In genomic region chr13:77290342-77290741, GRCh38 we compare ENCODE assay signal across 15 cellular contexts. TPM values are rescaled to one million over a fixed set of nuclear protein-coding genes. Genes with fewer than 3 reads are reported as not detected.
A peak's percentile ranks its signal among the peaks of the same experiment; 100 is the strongest.
DNase-seq lines count a peak whose midpoint lies in the region; ATAC-seq, FAIRE-seq and TF ChIP-seq lines count a peak whose summit lies in the region.
"Had no signal": no experiment of that assay in that cellular context is flagged by ENCODE, and none has a peak within 500 bp of the region (broad histone marks: within the 10 kb centered on the region; RNA-seq: fewer than 3 reads in every experiment).

No MANE protein-coding gene starts in this region.

- peak overlapping the region; percentile 61 for H3K4me3 Mint-ChIP-seq in natural killer cell treated with Interleukin-12 subunit alpha and Interleukin-12 subunit beta and Interleukin-15 and Interleukin-18, amount 100 ng/mL, for 72 hours
- no peak overlapping the region for H3K4me3 Mint-ChIP-seq in natural killer cell
- H3K4me3 Mint-ChIP-seq in T-helper 17 cell: no peak overlapping the region
- H3K4me3 Mint-ChIP-seq: CD8-positive, alpha-beta memory T cell had no signal

- TF ChIP-seq CTCF in natural killer cell (IDR thresholded peaks at IDR 0.05) (no peak), K562 (IDR thresholded peaks at IDR 0.05 in 2 of 3, conservative IDR thresholded peaks at IDR 0.05 in 1 of 3; ENCODE audit: insufficient read depth in 2 of 3, low read depth in 1 of 3, low read length in 3 of 3) (no peak), brain microvascular endothelial cell (IDR thresholded peaks at IDR 0.05; ENCODE audit: low read depth, low read length, missing control alignments) (no peak)

- no peak for TF ChIP-seq EP300 in K562 (IDR thresholded peaks at IDR 0.05; ENCODE audit: low read length)

- H3K27ac ChIP-seq in K562 (ENCODE audit: extremely low read depth, low read depth, low read length) (no peak overlapping the region), brain microvascular endothelial cell (no peak overlapping the region)

- H3K36me3 ChIP-seq in K562 (ENCODE audit: control insufficient read depth, insufficient read depth, low read length) (peaks cover 24% of the 10 kb centered on the region; the same call in 2 of the 3 replicates), brain microvascular endothelial cell (replicated peaks) (no peaks in the 10 kb centered on the region)

- no TSS peak for BruUV-seq in K562 (replicated peaks; lab: Mats Ljungman, UMichigan)

- WGBS in K562 (ENCODE audit: insufficient coverage, low coverage, missing lambda C conversion rate): 100% methylated on average over 2 of the region's 2 CpGs

- no peak for FAIRE-seq in K562 (lab: Jason Lieb, UNC)
- FAIRE-seq: RCC 7860 had no signal

- peak overlapping the region; percentile 37 to 63 for H3K27ac Mint-ChIP-seq in natural killer cell treated with Interleukin-12 subunit alpha and Interleukin-12 subunit beta and Interleukin-15 and Interleukin-18, amount 100 ng/mL, for 72 hours
- H3K27ac Mint-ChIP-seq in natural killer cell (no peak overlapping the region), T-helper 17 cell (peak overlapping the region; percentile 49)

- no peaks in the 10 kb centered on the region for H3K27me3 ChIP-seq in K562 (ENCODE audit: control insufficient read depth in 2 of 2, insufficient read depth in 2 of 2, low read length in 2 of 2)
- H3K27me3 ChIP-seq in brain microvascular endothelial cell (replicated peaks): no peaks in the 10 kb centered on the region

- in situ Hi-C loops in K562 (cut with MboI) (no loop called here), brain microvascular endothelial cell (cut with HindIII; ENCODE audit: low pct_ligation_motif_present, low sequenced_read_pairs) (no loop called here)

- H3K79me2 ChIP-seq in K562 (ENCODE audit: control insufficient read depth, insufficient read depth, low read length): no peaks in the 10 kb centered on the region

- H3K9me3 ChIP-seq in T-helper 17 cell (ENCODE audit: control insufficient read depth, low read length, poor library complexity, severe bottlenecking) (no peaks in the 10 kb centered on the region), K562 (replicated peaks; ENCODE audit: control insufficient read depth, insufficient read depth, low read depth, low read length) (no peaks in the 10 kb centered on the region)
- H3K9me3 ChIP-seq: HAP-1 had no signal

- peaks cover 29 to 35% of the 10 kb centered on the region in 2 donors for H3K4me1 Mint-ChIP-seq in natural killer cell treated with Interleukin-12 subunit alpha and Interleukin-12 subunit beta and Interleukin-15 and Interleukin-18, amount 100 ng/mL, for 72 hours (ENCODE audit: low read depth in 2 of 2)
- H3K4me1 Mint-ChIP-seq in natural killer cell (peaks cover 26 to 35% of the 10 kb centered on the region in 2 donors), T-helper 17 cell (peaks cover 27% of the 10 kb centered on the region)

- H3K9ac ChIP-seq in K562 (ENCODE audit: insufficient read depth in 1 of 2, low read depth in 2 of 2, low read length in 2 of 2): no peak overlapping the region

- no peaks in the 10 kb centered on the region for H3K4me1 ChIP-seq in K562 (replicated peaks in 1 of 2; ENCODE audit: control insufficient read depth in 2 of 2, insufficient read depth in 2 of 2, low read length in 2 of 2)

- H3K9me3 Mint-ChIP-seq in natural killer cell treated with Interleukin-12 subunit alpha and Interleukin-12 subunit beta and Interleukin-15 and Interleukin-18, amount 100 ng/mL, for 72 hours: no peaks in the 10 kb centered on the region
- no peaks in the 10 kb centered on the region for H3K9me3 Mint-ChIP-seq in natural killer cell
- H3K9me3 Mint-ChIP-seq: CD8-positive, alpha-beta memory T cell had no signal

- no peak overlapping the region for H3K4me2 ChIP-seq in K562 (ENCODE audit: insufficient read depth, low read length)

- no peak for DNase-seq in natural killer cell treated with Interleukin-12 subunit alpha and Interleukin-12 subunit beta and Interleukin-15 and Interleukin-18, amount 100 ng/mL, for 72 hours (ENCODE audit: low spot score)
- DNase-seq in natural killer cell: no peak
- no peak for DNase-seq in T-helper 17 cell
- no peak for DNase-seq in K562 (ENCODE audit: extremely low read depth in 1 of 4, low spot score in 3 of 4)
- DNase-seq in DMS53 (lab: John Stamatoyannopoulos, UW): no peak
- DNase-seq in brain microvascular endothelial cell: no peak
- DNase-seq: CD8-positive, alpha-beta memory T cell; IMR-90; NCI-H1417; NCI-H1930; NCI-H510A treated with DMSO at 0.1 percent for 48 hours; SHP77 had no signal

- H4K20me1 ChIP-seq in K562 (replicated peaks; ENCODE audit: control insufficient read depth, insufficient read depth, low read length): no peaks in the 10 kb centered on the region

- POLR2A ChIA-PET in K562 (lab: Yijun Ruan, JAX): no interaction called here

- no peak overlapping the region for H2AFZ ChIP-seq in K562 (ENCODE audit: low read depth, low read length)

- TF ChIP-seq RAD21 in K562 (CRISPR knock-in tag; conservative IDR thresholded peaks at IDR 0.05 in 1 of 2, IDR thresholded peaks at IDR 0.05 in 1 of 2): no peak

- TF ChIP-seq POLR2A in K562 (conservative IDR thresholded peaks at IDR 0.05): no peak
- no peak for TF ChIP-seq POLR2A in GM18505 (IDR thresholded peaks at IDR 0.05; ENCODE audit: borderline replicate concordance, extremely low read depth, insufficient read depth, insufficient read length)

- no peaks in the 10 kb centered on the region for H3K9me1 ChIP-seq in K562 (ENCODE audit: control insufficient read depth, insufficient read depth, low read length)

- no peak overlapping the region for H3K4me3 ChIP-seq in K562
- H3K4me3 ChIP-seq in brain microvascular endothelial cell (ENCODE audit: low read depth, low read length): no peak overlapping the region
- H3K4me3 ChIP-seq: HAP-1 had no signal

- H3K36me3 Mint-ChIP-seq in natural killer cell treated with Interleukin-12 subunit alpha and Interleukin-12 subunit beta and Interleukin-15 and Interleukin-18, amount 100 ng/mL, for 72 hours: peaks cover 47% of the 10 kb centered on the region
- H3K36me3 Mint-ChIP-seq in natural killer cell: peaks cover 9% of the 10 kb centered on the region
- peaks cover 26% of the 10 kb centered on the region for H3K36me3 Mint-ChIP-seq in T-helper 17 cell (ENCODE audit: low read depth)

- no peaks in the 10 kb centered on the region for H3K27me3 Mint-ChIP-seq in natural killer cell treated with Interleukin-12 subunit alpha and Interleukin-12 subunit beta and Interleukin-15 and Interleukin-18, amount 100 ng/mL, for 72 hours
- H3K27me3 Mint-ChIP-seq in natural killer cell (ENCODE audit: low read depth in 2 of 2) (no peaks in the 10 kb centered on the region), T-helper 17 cell (no peaks in the 10 kb centered on the region)
- H3K27me3 Mint-ChIP-seq: CD8-positive, alpha-beta memory T cell had no signal

- ATAC-seq in natural killer cell treated with Interleukin-12 subunit alpha and Interleukin-12 subunit beta and Interleukin-15 and Interleukin-18, amount 100 ng/mL, for 72 hours: no peak
- no peak for ATAC-seq in natural killer cell
- ATAC-seq in T-helper 17 cell: no peak
- no peak for ATAC-seq in K562
- ATAC-seq in GM18505 (IDR thresholded peaks at IDR 0.05; ENCODE audit: unreplicated experiment): no peak

- intact Hi-C loops in natural killer cell (cut with micrococcal nuclease) (no loop called here), K562 (cut with micrococcal nuclease) (no loop called here)

- CTCF ChIA-PET in K562 (lab: Yijun Ruan, JAX; ENCODE audit: low intra/inter-chr PET ratio): no interaction called here

TF ChIP-seq in K562, 482 proteins besides CTCF, POLR2A, EP300 and RAD21:
- TF ChIP-seq ESRRB (CRISPR knock-in tag; IDR thresholded peaks at IDR 0.05; ENCODE audit: borderline replicate concordance) (no peak), ZNF316 (IDR thresholded peaks at IDR 0.05) (peak; percentile 50)

RNA-seq across cellular contexts. Expression of gene MYCBP2, which starts 36.6 kb away (rescaled TPM):
- total RNA-seq in natural killer cell treated with Interleukin-12 subunit alpha and Interleukin-12 subunit beta and Interleukin-15 and Interleukin-18, amount 100 ng/mL, for 72 hours: 100 to 1,000 TPM; 108 to 135 TPM
- total RNA-seq in natural killer cell (100 to 1,000 TPM; 119 to 155 (median 147) TPM), T-helper 17 cell (100 to 1,000 TPM; 146 to 160 TPM), K562 (2014; rRNA removed) (36.8 and 47.2 TPM in 2 replicates), K562 (2014; rRNA removed; fragmentation: Illumina TruSeq; extraction: Trizol) (28.9 and 30.3 TPM in 2 replicates), K562 (2015; rRNA removed; fragmentation: Illumina TruSeq; extraction: Trizol) (39.4 and 41.9 TPM in 2 replicates), K562 (2021) (30.0 and 42.4 TPM in 2 replicates)
- total RNA-seq in K562 (2011; cell fraction: chromatin; rRNA removed; ENCODE audit: low replicate concordance): 20.5 and 73.8 TPM in 2 replicates
- total RNA-seq in K562 (2011; cell fraction: nucleolus; rRNA removed): 10.3 and 18.8 TPM in 2 replicates
- total RNA-seq in K562 (2011; cell fraction: nucleoplasm; rRNA removed): 29.0 and 42.3 TPM in 2 replicates
- polyA plus RNA-seq in K562 (2011; rRNA removed) (12.5 and 18.3 TPM in 2 replicates), K562 (2014; fragmentation: Illumina TruSeq; extraction: Trizol) (27.9 and 34.0 TPM in 2 replicates), K562 (2014; fragmentation: Nextera tagmentation; extraction: Ambion mirVana) (10 to 100 TPM; 13.2 to 16.3 TPM), K562 (2014; rRNA removed) (22.3 and 22.5 TPM in 2 replicates)
- polyA plus RNA-seq in K562 (2011; cell fraction: cytosol; rRNA removed): 9.1 and 13.0 TPM in 2 replicates
- 22.2 and 23.7 TPM in 2 replicates for polyA plus RNA-seq in K562 (2011; cell fraction: nucleus; rRNA removed)
- 17.5 and 23.7 TPM in 2 replicates for polyA plus RNA-seq in K562 (2012)
- polyA minus RNA-seq in K562 (2011; rRNA and poly(A)+ RNA removed): 78.3 and 91.4 TPM in 2 replicates
- 36.1 and 37.0 TPM in 2 replicates for polyA minus RNA-seq in K562 (2011; cell fraction: cytosol; rRNA and poly(A)+ RNA removed)
- 56.1 and 77.4 TPM in 2 replicates for polyA minus RNA-seq in K562 (2011; cell fraction: nucleus; rRNA and poly(A)+ RNA removed)

Comparison
In these comparisons a context has a peak if more than half of its experiments do, and no peak if none do; other contexts are left out.
1. H3K27ac Mint-ChIP-seq: peak in natural killer cell treated with Interleukin-12 subunit alpha and Interleukin-12 subunit beta and Interleukin-15 and Interleukin-18, amount 100 ng/mL, for 72 hours (2 of 2) and T-helper 17 cell (single experiment); none in natural killer cell (0 of 2).